ENCODE assay signal across 9 cellular contexts in genomic region chr2:133266075-133266925, GRCh38.
DNase-seq lines count a peak whose midpoint lies in the region; ATAC-seq, FAIRE-seq and TF ChIP-seq lines count a peak whose summit lies in the region.
"Had no signal": no experiment of that assay in that cellular context is flagged by ENCODE, and none has a peak within 500 bp of the region (broad histone marks: within the 10 kb centered on the region; RNA-seq: fewer than 3 reads in every experiment).

No MANE protein-coding gene starts in this region.

- H3K4me1 ChIP-seq in Caco-2 (no peaks in the 10 kb centered on the region), osteoblast (ENCODE audit: insufficient read depth, low read length) (peaks cover 21% of the 10 kb centered on the region), MM.1S (ENCODE audit: low read length) (no peaks in the 10 kb centered on the region)

- H3K27me3 Mint-ChIP-seq in Caco-2 (ENCODE audit: insufficient read depth, unreplicated experiment): no peaks in the 10 kb centered on the region

- H3K36me3 ChIP-seq in Caco-2 (ENCODE audit: control insufficient read depth, insufficient read depth, low read length) (no peaks in the 10 kb centered on the region), osteoblast (ENCODE audit: insufficient read depth, low read length) (no peaks in the 10 kb centered on the region), MM.1S (replicated peaks; ENCODE audit: insufficient read depth, low read length) (no peaks in the 10 kb centered on the region)

- H3K4me3 ChIP-seq in Caco-2 (ENCODE audit: low read depth, low read length): peak overlapping the region; percentile 24; the same call in 1 of the 2 replicates
- peak overlapping the region; percentile 12 for H3K4me3 ChIP-seq in fibroblast of pulmonary artery (replicated peaks; ENCODE audit: low read depth, low read length)
- H3K4me3 ChIP-seq in osteoblast (ENCODE audit: insufficient read depth, low read length): peak overlapping the region; percentile 71
- no peak overlapping the region for H3K4me3 ChIP-seq in MM.1S (ENCODE audit: low read length)

- no peaks in the 10 kb centered on the region for H3K36me3 Mint-ChIP-seq in Caco-2 (ENCODE audit: insufficient read depth, unreplicated experiment)

- CTCF ChIA-PET in Caco-2 (lab: Charles Lee): no interaction called here

- H2AFZ ChIP-seq in osteoblast (ENCODE audit: low read length): peak overlapping the region; percentile 58
- no peak overlapping the region for H2AFZ ChIP-seq in MM.1S (ENCODE audit: low read length)

- H3K27ac Mint-ChIP-seq in Caco-2 (ENCODE audit: unreplicated experiment): no peak overlapping the region

- POLR2A ChIA-PET in Caco-2 (lab: Charles Lee): no interaction called here

- no peaks in the 10 kb centered on the region for H3K9me3 ChIP-seq in Caco-2
- H3K9me3 ChIP-seq in osteoblast (ENCODE audit: low read depth, low read length): no peaks in the 10 kb centered on the region
- no peaks in the 10 kb centered on the region for H3K9me3 ChIP-seq in MM.1S (replicated peaks; ENCODE audit: insufficient read depth, low read length)

- H3K9me2 ChIP-seq in MM.1S (replicated peaks; ENCODE audit: insufficient read depth, low read length): no peaks in the 10 kb centered on the region

- H3K4me2 ChIP-seq in osteoblast (ENCODE audit: insufficient read depth, low read length) (peak overlapping the region; percentile 83), MM.1S (ENCODE audit: low read depth, low read length) (no peak overlapping the region)

- H3K27me3 ChIP-seq in Caco-2 (replicated peaks; ENCODE audit: control insufficient read depth, insufficient read depth, low read length): no peaks in the 10 kb centered on the region
- H3K27me3 ChIP-seq in osteoblast (ENCODE audit: insufficient read depth, low read length): no peaks in the 10 kb centered on the region
- H3K27me3 ChIP-seq in MM.1S (replicated peaks; ENCODE audit: insufficient read depth, low read length): no peaks in the 10 kb centered on the region

- H3K4me3 Mint-ChIP-seq in Caco-2 (ENCODE audit: unreplicated experiment): peak overlapping the region; percentile 66

- no peak overlapping the region for H3K9ac ChIP-seq in MM.1S (ENCODE audit: low read length)

- H3K27ac ChIP-seq in osteoblast (ENCODE audit: low read depth, low read length) (no peak overlapping the region), MM.1S (ENCODE audit: low read length) (no peak overlapping the region)

- no peak for FAIRE-seq in GM12892 (lab: Jason Lieb, UNC)

- no peaks in the 10 kb centered on the region for H3K9me3 Mint-ChIP-seq in Caco-2 (ENCODE audit: unreplicated experiment)

- BruUV-seq in Caco-2 (replicated peaks; lab: Mats Ljungman, UMichigan): no TSS peak

- TF ChIP-seq POLR2A in GM12892 (IDR thresholded peaks at IDR 0.05; ENCODE audit: low read depth, low read length): no peak

- no peak for DNase-seq in Caco-2
- peak; percentile 83 for DNase-seq in NCI-H82 (lab: John Stamatoyannopoulos, UW)
- DNase-seq in fibroblast of pulmonary artery (ENCODE audit: low read depth): no peak
- peak; percentile 85 for DNase-seq in osteoblast (ENCODE audit: insufficient read length, low spot score, missing footprints)
- DNase-seq in GM12892 (ENCODE audit: insufficient read length): no peak
- no peak for DNase-seq in MM.1S
- no peak for DNase-seq in CD1c-positive myeloid dendritic cell (ENCODE audit: extremely low spot score)
- DNase-seq: cerebellar nuclear complex had no signal

- intact Hi-C loops in Caco-2 (cut with micrococcal nuclease; ENCODE audit: unreplicated experiment): loop anchor here (10.0 kb wide), 1 partner anchor 509 kb away; no protein-coding TSS in a partner anchor

- H4K20me1 ChIP-seq in osteoblast (ENCODE audit: insufficient read depth, low read length) (no peaks in the 10 kb centered on the region), MM.1S (ENCODE audit: insufficient read depth, low read length) (no peaks in the 10 kb centered on the region)

- H3K79me2 ChIP-seq in osteoblast (ENCODE audit: insufficient read depth, low read length) (no peaks in the 10 kb centered on the region), MM.1S (ENCODE audit: low read length) (no peaks in the 10 kb centered on the region)

- no peaks in the 10 kb centered on the region for H3F3A ChIP-seq in MM.1S (ENCODE audit: insufficient read depth, low read length)

- TF ChIP-seq CTCF in Caco-2 (IDR thresholded peaks at IDR 0.05; ENCODE audit: insufficient read depth in 1 of 2, low read depth in 1 of 2, low read length in 1 of 2, severe bottlenecking in 1 of 2, unreplicated experiment in 1 of 2) (no peak), fibroblast of pulmonary artery (IDR thresholded peaks at IDR 0.05; ENCODE audit: low read length, missing control alignments) (no peak), osteoblast (IDR thresholded peaks at IDR 0.05; ENCODE audit: extremely low read depth, low read depth, low read length) (peak; percentile 11), MM.1S (IDR thresholded peaks at IDR 0.05; ENCODE audit: low read length) (no peak)

- H3K4me1 Mint-ChIP-seq in Caco-2 (ENCODE audit: low read depth, unreplicated experiment): peaks cover 15% of the 10 kb centered on the region

- no peak for ATAC-seq in HG02798 (IDR thresholded peaks at IDR 0.05; ENCODE audit: poor library complexity, unreplicated experiment)

Comparison
In these comparisons a context has a peak if more than half of its experiments do, and no peak if none do; other contexts are left out.
1. DNase-seq: peak in NCI-H82 (single experiment) and osteoblast (single experiment); none in Caco-2 (0 of 2), fibroblast of pulmonary artery (single experiment), GM12892 (single experiment), MM.1S (single experiment) and CD1c-positive myeloid dendritic cell (single experiment).